Comparison of ENCODE assay signal across 19 cellular contexts in the genomic region with DNA sequence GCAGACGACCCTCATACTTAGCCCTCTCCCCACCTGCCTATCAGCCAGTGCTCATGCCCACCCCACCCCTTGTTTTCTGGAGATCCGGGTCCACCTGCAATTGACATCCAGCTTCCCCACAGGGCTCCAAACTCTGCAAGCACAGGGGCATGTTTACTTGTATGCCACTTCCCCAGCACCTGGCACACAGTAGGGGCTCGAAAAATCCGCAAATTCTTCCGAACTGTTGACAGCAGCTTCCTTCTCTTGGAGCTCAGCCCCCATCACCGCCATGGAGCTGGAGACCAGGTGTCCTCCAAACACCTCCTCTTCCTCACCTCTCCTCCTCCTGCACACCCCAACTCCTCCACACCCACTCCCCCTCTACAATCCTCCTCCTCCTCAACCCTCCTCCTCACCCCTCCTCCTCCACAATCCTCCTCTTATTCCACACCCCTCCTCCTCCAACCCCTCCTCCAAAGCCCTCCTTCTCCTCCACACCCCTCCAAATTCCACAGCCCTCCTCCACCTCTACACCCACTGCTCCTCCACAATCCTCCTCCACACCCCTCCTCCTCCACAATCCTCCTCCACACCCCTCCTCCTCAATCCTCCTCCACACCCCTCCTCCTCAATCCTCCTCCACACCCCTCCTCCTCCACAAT.
DNase-seq lines count a peak whose midpoint lies in the region; ATAC-seq lines count a peak whose summit lies in the region.
"Had no signal": no experiment of that assay in that cellular context is flagged by ENCODE, and none has a peak within 500 bp of the region (broad histone marks: within the 10 kb centered on the region; RNA-seq: fewer than 3 reads in every experiment).

No MANE protein-coding gene starts in this region.

- H3K27me3 ChIP-seq in CD4-positive, alpha-beta memory T cell (ENCODE audit: insufficient read depth, low read length): no peaks in the 10 kb centered on the region
- H3K27me3 ChIP-seq in naive thymus-derived CD4-positive, alpha-beta T cell (ENCODE audit: control insufficient read depth in 2 of 2, insufficient read depth in 2 of 2, low read length in 2 of 2): no peaks in the 10 kb centered on the region
- H3K27me3 ChIP-seq: colonic mucosa, hepatocyte had no signal

- H3K9me3 Mint-ChIP-seq in activated CD4-positive, alpha-beta T cell treated with anti-CD3 and anti-CD28 coated beads, Interleukin-2, amount 10 ng/mL, durations not matched to agents 24 days and 14 days: no peaks in the 10 kb centered on the region
- H3K9me3 Mint-ChIP-seq in CD4-positive, alpha-beta memory T cell: peaks cover 0 to 6% (median 0%) of the 10 kb centered on the region in 8 donors
- no peaks in the 10 kb centered on the region for H3K9me3 Mint-ChIP-seq in activated T-helper 17 cell treated with anti-CD3 and anti-CD28 coated beads, Interleukin-2, amount 50 U/mL, for 72 hours
- peaks cover 0 to 7% (median 0%) of the 10 kb centered on the region in 11 donors for H3K9me3 Mint-ChIP-seq in naive thymus-derived CD4-positive, alpha-beta T cell

- peaks cover 39% of the 10 kb centered on the region for H3K4me1 Mint-ChIP-seq in activated CD4-positive, alpha-beta T cell treated with anti-CD3 and anti-CD28 coated beads, Interleukin-2, amount 10 ng/mL, durations not matched to agents 24 days and 14 days
- peaks cover 14 to 27% (median 21%) of the 10 kb centered on the region in 4 donors for H3K4me1 Mint-ChIP-seq in CD4-positive, alpha-beta memory T cell
- H3K4me1 Mint-ChIP-seq in activated T-helper 17 cell treated with anti-CD3 and anti-CD28 coated beads, Interleukin-2, amount 50 U/mL, for 72 hours: peaks cover 31% of the 10 kb centered on the region
- H3K4me1 Mint-ChIP-seq in naive thymus-derived CD4-positive, alpha-beta T cell: peaks cover 27 to 47% (median 39%) of the 10 kb centered on the region in 7 donors

- no peaks in the 10 kb centered on the region for H3K27me3 Mint-ChIP-seq in activated CD4-positive, alpha-beta T cell treated with anti-CD3 and anti-CD28 coated beads, Interleukin-2, amount 10 ng/mL, durations not matched to agents 24 days and 14 days
- H3K27me3 Mint-ChIP-seq in CD4-positive, alpha-beta memory T cell: peaks cover 0 to 3% of the 10 kb centered on the region in 2 donors
- no peaks in the 10 kb centered on the region for H3K27me3 Mint-ChIP-seq in activated T-helper 17 cell treated with anti-CD3 and anti-CD28 coated beads, Interleukin-2, amount 50 U/mL, for 72 hours
- H3K27me3 Mint-ChIP-seq in naive thymus-derived CD4-positive, alpha-beta T cell: peaks cover 0 to 4% (median 0%) of the 10 kb centered on the region in 5 donors

- no peaks in the 10 kb centered on the region for H3K9me3 ChIP-seq in CD4-positive, alpha-beta memory T cell (ENCODE audit: control insufficient read depth in 1 of 2, low read length in 2 of 2)
- H3K9me3 ChIP-seq in naive thymus-derived CD4-positive, alpha-beta T cell (ENCODE audit: control insufficient read depth in 2 of 3, low read length in 3 of 3): no peaks in the 10 kb centered on the region
- H3K9me3 ChIP-seq: colonic mucosa, prostate gland, thoracic aorta had no signal

- no peak for ATAC-seq in activated T-helper 17 cell treated with anti-CD3 and anti-CD28 coated beads, Interleukin-2, amount 50 U/mL, for 72 hours (replicated peaks)
- ATAC-seq in naive thymus-derived CD4-positive, alpha-beta T cell: no peak

- H3K27ac Mint-ChIP-seq in activated CD4-positive, alpha-beta T cell treated with anti-CD3 and anti-CD28 coated beads, Interleukin-2, amount 10 ng/mL, durations not matched to agents 24 days and 14 days: peak overlapping the region; percentile 73
- peak overlapping the region in 4 of 7 donors; percentile 27 to 86 (median 63) for H3K27ac Mint-ChIP-seq in CD4-positive, alpha-beta memory T cell
- H3K27ac Mint-ChIP-seq in activated T-helper 17 cell treated with anti-CD3 and anti-CD28 coated beads, Interleukin-2, amount 50 U/mL, for 72 hours: peak overlapping the region; percentile 80
- peak overlapping the region in 8 of 9 donors; percentile 34 to 77 (median 67) for H3K27ac Mint-ChIP-seq in naive thymus-derived CD4-positive, alpha-beta T cell

- POLR2A ChIA-PET in CD4-positive, alpha-beta memory T cell (lab: Charles Lee; ENCODE audit: partially characterized antibody): no interaction called here
- POLR2A ChIA-PET in naive thymus-derived CD4-positive, alpha-beta T cell (lab: Charles Lee): no interaction called here

- H3K36me3 ChIP-seq in CD4-positive, alpha-beta memory T cell (ENCODE audit: insufficient read depth, low read length): peaks cover 18% of the 10 kb centered on the region
- H3K36me3 ChIP-seq in naive thymus-derived CD4-positive, alpha-beta T cell (ENCODE audit: control insufficient read depth in 2 of 3, insufficient read depth in 3 of 3, low read length in 3 of 3): peaks cover 0 to 33% (median 3%) of the 10 kb centered on the region in 3 experiments

- H3K4me3 ChIP-seq in CD4-positive, alpha-beta memory T cell (ENCODE audit: low read length in 2 of 2): no peak overlapping the region
- no peak overlapping the region for H3K4me3 ChIP-seq in naive thymus-derived CD4-positive, alpha-beta T cell (ENCODE audit: low read length)
- H3K4me3 ChIP-seq: colonic mucosa, hepatocyte, prostate gland, thoracic aorta had no signal

- no peak overlapping the region for H3K4me3 Mint-ChIP-seq in activated CD4-positive, alpha-beta T cell treated with anti-CD3 and anti-CD28 coated beads, Interleukin-2, amount 10 ng/mL, durations not matched to agents 24 days and 14 days
- no peak overlapping the region for H3K4me3 Mint-ChIP-seq in CD4-positive, alpha-beta memory T cell
- no peak overlapping the region for H3K4me3 Mint-ChIP-seq in activated T-helper 17 cell treated with anti-CD3 and anti-CD28 coated beads, Interleukin-2, amount 50 U/mL, for 72 hours
- no peak overlapping the region for H3K4me3 Mint-ChIP-seq in naive thymus-derived CD4-positive, alpha-beta T cell
- H3K4me3 Mint-ChIP-seq: CD14-positive monocyte had no signal

- DNase-seq in activated CD4-positive, alpha-beta T cell treated with anti-CD3 and anti-CD28 coated beads, Interleukin-2, amount 10 ng/mL, durations not matched to agents 24 days and 14 days: peak; percentile 63
- DNase-seq in activated CD4-positive, alpha-beta T cell treated with anti-CD3 and anti-CD28 coated beads for 1 hour: no peak
- DNase-seq in CD4-positive, alpha-beta memory T cell: no peak
- peak in 1 of 9 donors; percentile 17 for DNase-seq in naive thymus-derived CD4-positive, alpha-beta T cell
- no peak for DNase-seq in AG08396 (ENCODE audit: low spot score)
- DNase-seq in effector CD4-positive, alpha-beta T cell: no peak
- DNase-seq in foreskin melanocyte: no peak
- DNase-seq: ACHN; activated CD4-positive, alpha-beta T cell treated with anti-CD3 and anti-CD28 coated beads, Interleukin-2, amount 50 U/mL, for 4 hours; colonic mucosa; DMS79 treated with DMSO at 0.1 percent for 48 hours; mammary epithelial cell; NCI-H2107; NCI-H524 treated with DMSO at 0.1 percent for 48 hours had no signal

- peaks cover 28% of the 10 kb centered on the region for H3K36me3 Mint-ChIP-seq in activated CD4-positive, alpha-beta T cell treated with anti-CD3 and anti-CD28 coated beads, Interleukin-2, amount 10 ng/mL, durations not matched to agents 24 days and 14 days (ENCODE audit: low read depth)
- peaks cover 19 to 31% of the 10 kb centered on the region in 2 donors for H3K36me3 Mint-ChIP-seq in CD4-positive, alpha-beta memory T cell
- peaks cover 11% of the 10 kb centered on the region for H3K36me3 Mint-ChIP-seq in activated T-helper 17 cell treated with anti-CD3 and anti-CD28 coated beads, Interleukin-2, amount 50 U/mL, for 72 hours (ENCODE audit: low read depth)
- H3K36me3 Mint-ChIP-seq in naive thymus-derived CD4-positive, alpha-beta T cell: peaks cover 0 to 25% (median 17%) of the 10 kb centered on the region in 5 donors

- CTCF ChIA-PET in CD4-positive, alpha-beta memory T cell (lab: Charles Lee; ENCODE audit: partially characterized antibody): interaction anchor here (1.0 kb wide), 1 partner anchor 239 kb away, joined by 3 read pairs; no protein-coding TSS in a partner anchor
- CTCF ChIA-PET in naive thymus-derived CD4-positive, alpha-beta T cell (lab: Charles Lee): interaction anchor here (1.1 kb wide), 1 partner anchor 327 kb away, joined by 5 read pairs; no protein-coding TSS in a partner anchor

- intact Hi-C loops in activated CD4-positive, alpha-beta T cell treated with anti-CD3 and anti-CD28 coated beads, Interleukin-2, amount 10 ng/mL, durations not matched to agents 24 days and 14 days (cut with micrococcal nuclease): loop anchor here (5.0 kb wide), 2 partner anchors 166 to 226 kb away; no protein-coding TSS in a partner anchor
- intact Hi-C loops in CD4-positive, alpha-beta memory T cell (cut with micrococcal nuclease): loop anchor here (5.0 kb wide), 1 partner anchor 626 kb away; no protein-coding TSS in a partner anchor
- intact Hi-C loops in naive thymus-derived CD4-positive, alpha-beta T cell (cut with micrococcal nuclease): loop anchor here (5.0 to 10.0 kb wide), 2 partner anchors 226 to 282 kb away; no protein-coding TSS in a partner anchor

- H3K27ac ChIP-seq in CD4-positive, alpha-beta memory T cell (ENCODE audit: low read depth, low read length): no peak overlapping the region
- no peak overlapping the region for H3K27ac ChIP-seq in naive thymus-derived CD4-positive, alpha-beta T cell (ENCODE audit: low read depth, low read length)
- H3K27ac ChIP-seq: hepatocyte, prostate gland, thoracic aorta had no signal

- H3K4me1 ChIP-seq in CD4-positive, alpha-beta memory T cell (ENCODE audit: insufficient read depth, low read length): peaks cover 20% of the 10 kb centered on the region
- peaks cover 9 to 15% of the 10 kb centered on the region in 2 donors for H3K4me1 ChIP-seq in naive thymus-derived CD4-positive, alpha-beta T cell (ENCODE audit: control insufficient read depth in 2 of 2, insufficient read depth in 2 of 2, low read length in 2 of 2)
- H3K4me1 ChIP-seq: prostate gland had no signal
